In genomic region chr1:3192825-3193224, GRCh38 we compare ENCODE assay signal across 27 cellular contexts.
A peak's percentile ranks its signal among the peaks of the same experiment; 100 is the strongest.
DNase-seq lines count a peak whose midpoint lies in the region; ATAC-seq and TF ChIP-seq lines count a peak whose summit lies in the region.
"Had no signal": no experiment of that assay in that cellular context is flagged by ENCODE, and none has a peak within 500 bp of the region (broad histone marks: within the 10 kb centered on the region; RNA-seq: fewer than 3 reads in every experiment).

No MANE protein-coding gene starts in this region.

- no peaks in the 10 kb centered on the region for H3K36me3 ChIP-seq in HCT116 (ENCODE audit: control insufficient read depth in 1 of 2, insufficient read depth in 2 of 2, low read length in 2 of 2)
- no peaks in the 10 kb centered on the region for H3K36me3 ChIP-seq in skeletal muscle tissue (ENCODE audit: control insufficient read depth in 3 of 3, insufficient read depth in 3 of 3, low read length in 3 of 3)
- H3K36me3 ChIP-seq: left lung, spleen had no signal

- no peaks in the 10 kb centered on the region for H3K79me2 ChIP-seq in HCT116 (ENCODE audit: insufficient read depth, low read length)

- H3K9me3 ChIP-seq in HCT116 (ENCODE audit: control insufficient read depth in 1 of 2, insufficient read depth in 1 of 2, low read depth in 1 of 2, low read length in 2 of 2), result no peaks in the 10 kb centered on the region
- no peaks in the 10 kb centered on the region for H3K9me3 ChIP-seq in skeletal muscle tissue (ENCODE audit: control insufficient read depth in 3 of 3, low read length in 3 of 3)
- H3K9me3 ChIP-seq: left lung had no signal

- H2AFZ ChIP-seq in HCT116 (ENCODE audit: low read depth, low read length, poor library complexity, severe bottlenecking), result no peak overlapping the region

- H3K4me3 Mint-ChIP-seq in chondrocyte (ENCODE audit: unreplicated experiment) (no peak overlapping the region), progenitor cell of endocrine pancreas (ENCODE audit: low read depth) (no peak overlapping the region)
- H3K4me3 Mint-ChIP-seq: activated B cell treated with CpG ODN at 0.5 μM for 24 hours; activated naive CD8-positive, alpha-beta T cell treated with anti-CD3 and anti-CD28 coated beads for 36 hours; activated T-helper 17 cell treated with anti-CD3 and anti-CD28 coated beads, Interleukin-2, amount 50 U/mL, for 72 hours; brain; CD14-positive monocyte; effector memory CD8-positive, alpha-beta T cell; stimulated activated effector memory CD8-positive, alpha-beta T cell treated with anti-CD3 and anti-CD28 coated beads, Interleukin-12 subunit alpha, Interleukin-12 subunit beta, amount 100 ng/mL, for 72 hours had no signal

- intact Hi-C loops in HCT116 (cut with micrococcal nuclease), result no loop called here

- TF ChIP-seq RAD21 in HCT116 (IDR thresholded peaks at IDR 0.05; ENCODE audit: low read depth), result no peak

- H3K27ac Mint-ChIP-seq in chondrocyte (ENCODE audit: unreplicated experiment) (peak overlapping the region; percentile 71), progenitor cell of endocrine pancreas (no peak overlapping the region)
- H3K27ac Mint-ChIP-seq: activated B cell treated with CpG ODN at 0.5 μM for 24 hours; activated naive CD8-positive, alpha-beta T cell treated with anti-CD3 and anti-CD28 coated beads for 36 hours; activated T-helper 17 cell treated with anti-CD3 and anti-CD28 coated beads, Interleukin-2, amount 50 U/mL, for 72 hours; CD14-positive monocyte; effector memory CD8-positive, alpha-beta T cell; stimulated activated effector memory CD8-positive, alpha-beta T cell treated with anti-CD3 and anti-CD28 coated beads, Interleukin-12 subunit alpha, Interleukin-12 subunit beta, amount 100 ng/mL, for 72 hours had no signal

- H3K27ac ChIP-seq in HCT116 (ENCODE audit: low read depth, low read length), result no peak overlapping the region
- peak overlapping the region; percentile 7 for H3K27ac ChIP-seq in skeletal muscle tissue (ENCODE audit: low read depth, low read length)
- H3K27ac ChIP-seq: left lung, spleen had no signal

- POLR2A ChIA-PET in HCT116 (lab: Charles Lee), result no interaction called here

- no peaks in the 10 kb centered on the region for H3K27me3 Mint-ChIP-seq in chondrocyte (ENCODE audit: low read depth)
- peaks cover 3% of the 10 kb centered on the region for H3K27me3 Mint-ChIP-seq in progenitor cell of endocrine pancreas

- no peaks in the 10 kb centered on the region for H3K9me2 ChIP-seq in HCT116 (ENCODE audit: insufficient read depth)

- RAD21 ChIA-PET in HCT116 (lab: Charles Lee; ENCODE audit: low non-redundant PET in 1 of 2, low total read pairs in 2 of 2, uncharacterized antibody in 2 of 2, unreplicated experiment in 2 of 2), result no interaction called here

- H3K9ac ChIP-seq in HCT116 (ENCODE audit: low read length) (no peak overlapping the region), skeletal muscle tissue (ENCODE audit: low read depth in 1 of 3, low read length in 3 of 3) (no peak overlapping the region)

- H3K4me1 Mint-ChIP-seq in chondrocyte (ENCODE audit: low read depth) (peaks cover 45% of the 10 kb centered on the region), progenitor cell of endocrine pancreas (ENCODE audit: low read depth) (peaks cover 45% of the 10 kb centered on the region)
- H3K4me1 Mint-ChIP-seq: activated B cell treated with CpG ODN at 0.5 μM for 24 hours; activated naive CD8-positive, alpha-beta T cell treated with anti-CD3 and anti-CD28 coated beads for 36 hours; activated T-helper 17 cell treated with anti-CD3 and anti-CD28 coated beads, Interleukin-2, amount 50 U/mL, for 72 hours; stimulated activated effector memory CD8-positive, alpha-beta T cell treated with anti-CD3 and anti-CD28 coated beads, Interleukin-12 subunit alpha, Interleukin-12 subunit beta, amount 100 ng/mL, for 72 hours had no signal

- TF ChIP-seq POLR2A in HCT116 (IDR thresholded peaks at IDR 0.05; ENCODE audit: borderline replicate concordance, extremely low read depth, insufficient read depth, insufficient read length), result no peak

- BruUV-seq in HCT116 (replicated peaks; lab: Mats Ljungman, UMichigan), result no TSS peak

- peaks cover 0 to 6% of the 10 kb centered on the region in 2 experiments; a peak in 2 of 4 replicates for H3K4me1 ChIP-seq in HCT116 (ENCODE audit: control insufficient read depth in 1 of 2, insufficient read depth in 2 of 2, low read length in 2 of 2)
- peaks cover 0 to 17% (median 4%) of the 10 kb centered on the region in 3 donors for H3K4me1 ChIP-seq in skeletal muscle tissue (ENCODE audit: control insufficient read depth in 3 of 3, insufficient read depth in 3 of 3, low read length in 3 of 3)

- no peaks in the 10 kb centered on the region for H3K9me3 Mint-ChIP-seq in chondrocyte (ENCODE audit: low read depth)
- no peaks in the 10 kb centered on the region for H3K9me3 Mint-ChIP-seq in progenitor cell of endocrine pancreas (ENCODE audit: low read depth)
- H3K9me3 Mint-ChIP-seq: activated B cell treated with CpG ODN at 0.5 μM for 24 hours; activated naive CD8-positive, alpha-beta T cell treated with anti-CD3 and anti-CD28 coated beads for 36 hours; activated T-helper 17 cell treated with anti-CD3 and anti-CD28 coated beads, Interleukin-2, amount 50 U/mL, for 72 hours; effector memory CD8-positive, alpha-beta T cell; stimulated activated effector memory CD8-positive, alpha-beta T cell treated with anti-CD3 and anti-CD28 coated beads, Interleukin-12 subunit alpha, Interleukin-12 subunit beta, amount 100 ng/mL, for 72 hours had no signal

- H3K4me3 ChIP-seq in HCT116 (replicated peaks in 1 of 2; ENCODE audit: low read depth in 1 of 2, low read length in 2 of 2) (no peak overlapping the region), skeletal muscle tissue (ENCODE audit: low read length in 3 of 3) (no peak overlapping the region)
- H3K4me3 ChIP-seq: left lung, spleen had no signal

- peaks cover 3% of the 10 kb centered on the region for H3K36me3 Mint-ChIP-seq in chondrocyte (ENCODE audit: low read depth)
- H3K36me3 Mint-ChIP-seq in progenitor cell of endocrine pancreas (ENCODE audit: insufficient read depth), result peaks cover 8% of the 10 kb centered on the region
- H3K36me3 Mint-ChIP-seq: activated naive CD8-positive, alpha-beta T cell treated with anti-CD3 and anti-CD28 coated beads for 36 hours; CD14-positive monocyte; stimulated activated effector memory CD8-positive, alpha-beta T cell treated with anti-CD3 and anti-CD28 coated beads, Interleukin-12 subunit alpha, Interleukin-12 subunit beta, amount 100 ng/mL, for 72 hours had no signal

- no peak overlapping the region for H3K4me2 ChIP-seq in HCT116 (ENCODE audit: low read length)

- ATAC-seq in HCT116 (peak; percentile 36; the same call in 1 of the 2 replicates), GM18861 (IDR thresholded peaks at IDR 0.05; ENCODE audit: unreplicated experiment) (no peak), GM19351 (IDR thresholded peaks at IDR 0.05; ENCODE audit: unreplicated experiment) (no peak)
- ATAC-seq: activated T-helper 17 cell treated with anti-CD3 and anti-CD28 coated beads, Interleukin-2, amount 50 U/mL, for 72 hours; effector memory CD8-positive, alpha-beta T cell; esophagus mucosa; left lung; stimulated activated effector memory CD8-positive, alpha-beta T cell treated with anti-CD3 and anti-CD28 coated beads, Interleukin-12 subunit alpha, Interleukin-12 subunit beta, amount 100 ng/mL, for 72 hours had no signal

- TF ChIP-seq CTCF in HCT116 (IDR thresholded peaks at IDR 0.05 in 2 of 3, conservative IDR thresholded peaks at IDR 0.05 in 1 of 3; ENCODE audit: borderline replicate concordance in 1 of 3, insufficient read depth in 1 of 3, low read depth in 2 of 3, low read length in 2 of 3) (no peak), chondrocyte (IDR thresholded peaks at IDR 0.05) (no peak), progenitor cell of endocrine pancreas (IDR thresholded peaks at IDR 0.05; ENCODE audit: unreplicated experiment) (no peak)

- no peaks in the 10 kb centered on the region for H4K20me1 ChIP-seq in HCT116 (ENCODE audit: insufficient read depth)

- DNase-seq in HCT116 (ENCODE audit: low read depth, low spot score), result no peak
- peak; percentile 40 for DNase-seq in NCI-H446 treated with DMSO at 0.1 percent for 48 hours (lab: John Stamatoyannopoulos, UW)
- no peak for DNase-seq in chondrocyte (ENCODE audit: low spot score)
- no peak for DNase-seq in D341Med (ENCODE audit: low spot score)
- DNase-seq in progenitor cell of endocrine pancreas (ENCODE audit: low spot score, unreplicated experiment), result no peak
- DNase-seq: activated B cell treated with CpG ODN at 0.5 μM for 24 hours; activated CD4-positive, alpha-beta T cell treated with anti-CD3 and anti-CD28 coated beads, Interleukin-2, amount 50 U/mL, for 4 hours; activated CD8-positive, alpha-beta memory T cell treated with anti-CD3 and anti-CD28 coated beads, Interleukin-2, amount 50 U/mL, for 4 hours; activated naive CD8-positive, alpha-beta T cell treated with anti-CD3 and anti-CD28 coated beads for 36 hours; effector memory CD8-positive, alpha-beta T cell; foreskin melanocyte; left lung; mesendoderm; MM.1S; NCI-H187; NCI-H526; nucleus accumbens; spleen; stimulated activated CD4-positive, alpha-beta T cell treated with anti-CD3 and anti-CD28 coated beads, Interleukin-2, amount 100 ng/mL, for 48 hours had no signal

- H3K27me3 ChIP-seq in HCT116 (ENCODE audit: insufficient read depth, low read length) (no peaks in the 10 kb centered on the region), skeletal muscle tissue (ENCODE audit: control insufficient read depth in 3 of 3, insufficient read depth in 3 of 3, low read length in 3 of 3) (peaks cover 0 to 2% (median 0%) of the 10 kb centered on the region in 3 donors)

- CTCF ChIA-PET in HCT116 (lab: Charles Lee), result no interaction called here

TF ChIP-seq in HCT116, 20 proteins besides CTCF, POLR2A, EP300 and RAD21 (continues in another document):
- TF ChIP-seq MAX (IDR thresholded peaks at IDR 0.05), result no peak
- TF ChIP-seq FOSL1 (IDR thresholded peaks at IDR 0.05; ENCODE audit: low read depth), result no peak
- TF ChIP-seq TCF7L2 (IDR thresholded peaks at IDR 0.05; ENCODE audit: borderline replicate concordance, extremely low read depth, insufficient read depth, insufficient read length), result no peak
- no peak for TF ChIP-seq EGR1 (IDR thresholded peaks at IDR 0.05; ENCODE audit: low read depth)
